Comparison of ENCODE assay signal across 8 cellular contexts in the genomic region with DNA sequence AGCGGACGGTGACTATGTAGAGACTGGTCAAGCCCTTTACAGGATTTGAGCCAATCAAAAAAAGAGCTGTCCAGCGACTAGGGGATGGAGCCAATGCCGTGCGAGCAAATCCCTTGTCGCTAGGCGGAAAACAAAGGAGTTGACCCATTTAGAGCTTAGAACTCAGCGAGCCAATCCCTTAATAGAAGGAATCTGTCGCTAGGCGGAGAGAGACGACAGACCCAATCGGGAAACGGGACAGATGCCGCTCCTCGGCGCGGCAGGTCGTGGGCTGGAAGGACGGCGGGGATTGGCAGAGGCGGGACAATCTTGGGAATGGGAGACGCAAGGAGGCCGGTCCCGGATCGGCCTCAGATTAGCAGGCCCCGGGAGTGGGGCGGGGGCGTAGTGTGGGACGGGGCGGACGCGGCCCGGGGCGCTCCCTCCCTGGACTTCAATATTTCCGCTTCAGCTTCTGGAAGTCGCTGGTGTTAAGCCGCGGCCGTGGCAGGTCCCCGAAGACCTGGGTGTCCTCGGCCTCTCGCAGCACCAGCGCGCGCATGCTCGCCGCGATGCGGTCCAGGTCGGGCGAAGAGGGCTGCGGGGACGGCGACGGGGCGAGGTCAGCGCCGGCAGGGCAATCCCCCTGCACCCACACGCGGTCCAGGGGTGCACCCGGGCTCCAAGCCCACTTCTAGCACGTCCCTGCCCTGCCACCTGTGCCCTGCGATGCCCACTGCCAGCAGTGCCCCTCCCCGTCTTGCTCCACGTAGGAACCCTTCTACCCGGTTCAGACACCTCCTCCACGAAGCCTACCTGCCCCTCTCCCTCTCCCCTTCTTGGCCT. TPM values are rescaled to one million over a fixed set of nuclear protein-coding genes. Genes with fewer than 3 reads are reported as not detected.
DNase-seq lines count a peak whose midpoint lies in the region; ATAC-seq and TF ChIP-seq lines count a peak whose summit lies in the region.

No MANE protein-coding gene starts in this region.

- peak overlapping the region; percentile 86 for H3K27ac Mint-ChIP-seq in activated T-helper 2 cell treated with anti-CD3 and anti-CD28 coated beads, Interferon-gamma antibody, Interleukin-2, Interleukin-4, amounts not matched to agents 10 μg/mL and 5 μg/mL and 100 μg/mL, durations not matched to agents 14 hours and 24 hours and 36 hours
- H3K27ac Mint-ChIP-seq in naive thymus-derived CD4-positive, alpha-beta T cell = peak overlapping the region in 6 of 9 donors; percentile 59 to 87 (median 79)
- H3K27ac Mint-ChIP-seq in stimulated activated memory B cell treated with anti-CD40 and anti-IgM and Interleukin-4, amounts not matched to agents 10 μg/mL and 1 μg/mL and 100 μg/mL, for 72 hours = no peak overlapping the region

- peaks cover 27% of the 10 kb centered on the region for H3K4me1 Mint-ChIP-seq in activated T-helper 2 cell treated with anti-CD3 and anti-CD28 coated beads, Interferon-gamma antibody, Interleukin-2, Interleukin-4, amounts not matched to agents 10 μg/mL and 5 μg/mL and 100 μg/mL, durations not matched to agents 14 hours and 24 hours and 36 hours (ENCODE audit: low read depth)
- H3K4me1 Mint-ChIP-seq in naive thymus-derived CD4-positive, alpha-beta T cell = peaks cover 25 to 52% (median 44%) of the 10 kb centered on the region in 7 donors
- peaks cover 53% of the 10 kb centered on the region for H3K4me1 Mint-ChIP-seq in stimulated activated memory B cell treated with anti-CD40 and anti-IgM and Interleukin-4, amounts not matched to agents 10 μg/mL and 1 μg/mL and 100 μg/mL, for 72 hours

- H3K4me3 Mint-ChIP-seq in activated T-helper 2 cell treated with anti-CD3 and anti-CD28 coated beads, Interferon-gamma antibody, Interleukin-2, Interleukin-4, amounts not matched to agents 10 μg/mL and 5 μg/mL and 100 μg/mL, durations not matched to agents 14 hours and 24 hours and 36 hours (ENCODE audit: low read depth) = no peak overlapping the region
- peak overlapping the region in 2 of 10 donors; percentile 87 for H3K4me3 Mint-ChIP-seq in naive thymus-derived CD4-positive, alpha-beta T cell
- no peak overlapping the region for H3K4me3 Mint-ChIP-seq in stimulated activated memory B cell treated with anti-CD40 and anti-IgM and Interleukin-4, amounts not matched to agents 10 μg/mL and 1 μg/mL and 100 μg/mL, for 72 hours

- peaks cover 31 to 38% of the 10 kb centered on the region in 2 donors for H3K4me1 ChIP-seq in naive thymus-derived CD4-positive, alpha-beta T cell (ENCODE audit: control insufficient read depth in 2 of 2, insufficient read depth in 2 of 2, low read length in 2 of 2)

- H3K27me3 ChIP-seq in naive thymus-derived CD4-positive, alpha-beta T cell (ENCODE audit: control insufficient read depth in 2 of 2, insufficient read depth in 2 of 2, low read length in 2 of 2) = no peaks in the 10 kb centered on the region

- DNase-seq in EH (ENCODE audit: low read depth) (peak; percentile 100), GOT3 (lab: John Stamatoyannopoulos, UW) (peak; percentile 95), LNCaP clone FGC (ENCODE audit: low read depth) (peak; percentile 100), RPMI8226 (peak; percentile 98), fibroblast of mammary gland (ENCODE audit: low read depth) (peak; percentile 100)
- DNase-seq in activated T-helper 2 cell treated with anti-CD3 and anti-CD28 coated beads, Interferon-gamma antibody, Interleukin-2, Interleukin-4, amounts not matched to agents 10 μg/mL and 5 μg/mL and 100 μg/mL, durations not matched to agents 14 hours and 24 hours and 36 hours (ENCODE audit: low spot score) = peak; percentile 92
- DNase-seq in naive thymus-derived CD4-positive, alpha-beta T cell = peak; percentile 83 to 94 (median 87)

- H3K9me3 ChIP-seq in naive thymus-derived CD4-positive, alpha-beta T cell (ENCODE audit: control insufficient read depth in 2 of 3, low read length in 3 of 3) = no peaks in the 10 kb centered on the region

- no peak for TF ChIP-seq CTCF in LNCaP clone FGC (IDR thresholded peaks at IDR 0.05; ENCODE audit: control insufficient read depth, extremely low read depth, insufficient read depth)
- TF ChIP-seq CTCF in fibroblast of mammary gland (conservative IDR thresholded peaks at IDR 0.05; ENCODE audit: control insufficient read depth, insufficient read depth, low read depth, low read length) = no peak

- H3K27ac ChIP-seq in naive thymus-derived CD4-positive, alpha-beta T cell (ENCODE audit: low read depth, low read length) = peak overlapping the region; percentile 72

- peak; percentile 87 for ATAC-seq in naive thymus-derived CD4-positive, alpha-beta T cell
- peak; percentile 87 for ATAC-seq in stimulated activated memory B cell treated with anti-CD40 and anti-IgM and Interleukin-4, amounts not matched to agents 10 μg/mL and 1 μg/mL and 100 μg/mL, for 72 hours

- POLR2A ChIA-PET in naive thymus-derived CD4-positive, alpha-beta T cell (lab: Charles Lee) = interaction anchor here (0.6 to 3.7 kb wide), 18 partner anchors 7 to 536 kb away, joined by 3 to 47 read pairs (median 4); a partner anchor contains a TSS

- peak overlapping the region; percentile 57 for H3K4me3 ChIP-seq in LNCaP clone FGC (ENCODE audit: low read depth, low read length)
- peak overlapping the region; percentile 49 for H3K4me3 ChIP-seq in fibroblast of mammary gland (ENCODE audit: control insufficient read depth, low read depth, low read length)
- peak overlapping the region; percentile 58 for H3K4me3 ChIP-seq in naive thymus-derived CD4-positive, alpha-beta T cell (ENCODE audit: low read length)

- H3K27me3 Mint-ChIP-seq in activated T-helper 2 cell treated with anti-CD3 and anti-CD28 coated beads, Interferon-gamma antibody, Interleukin-2, Interleukin-4, amounts not matched to agents 10 μg/mL and 5 μg/mL and 100 μg/mL, durations not matched to agents 14 hours and 24 hours and 36 hours (ENCODE audit: low read depth) = no peaks in the 10 kb centered on the region
- H3K27me3 Mint-ChIP-seq in naive thymus-derived CD4-positive, alpha-beta T cell = no peaks in the 10 kb centered on the region
- no peaks in the 10 kb centered on the region for H3K27me3 Mint-ChIP-seq in stimulated activated memory B cell treated with anti-CD40 and anti-IgM and Interleukin-4, amounts not matched to agents 10 μg/mL and 1 μg/mL and 100 μg/mL, for 72 hours

- CTCF ChIA-PET in naive thymus-derived CD4-positive, alpha-beta T cell (lab: Charles Lee) = interaction anchor here (0.6 to 1.0 kb wide), 5 partner anchors 55 to 758 kb away, joined by 3 to 4 read pairs (median 3); a partner anchor contains a TSS

- no peaks in the 10 kb centered on the region for H3K9me3 Mint-ChIP-seq in activated T-helper 2 cell treated with anti-CD3 and anti-CD28 coated beads, Interferon-gamma antibody, Interleukin-2, Interleukin-4, amounts not matched to agents 10 μg/mL and 5 μg/mL and 100 μg/mL, durations not matched to agents 14 hours and 24 hours and 36 hours
- peaks cover 0 to 1% (median 0%) of the 10 kb centered on the region in 11 donors for H3K9me3 Mint-ChIP-seq in naive thymus-derived CD4-positive, alpha-beta T cell
- H3K9me3 Mint-ChIP-seq in stimulated activated memory B cell treated with anti-CD40 and anti-IgM and Interleukin-4, amounts not matched to agents 10 μg/mL and 1 μg/mL and 100 μg/mL, for 72 hours = no peaks in the 10 kb centered on the region

- peaks cover 0 to 4% (median 0%) of the 10 kb centered on the region in 3 experiments for H3K36me3 ChIP-seq in naive thymus-derived CD4-positive, alpha-beta T cell (ENCODE audit: control insufficient read depth in 2 of 3, insufficient read depth in 3 of 3, low read length in 3 of 3)

- H3K36me3 Mint-ChIP-seq in activated T-helper 2 cell treated with anti-CD3 and anti-CD28 coated beads, Interferon-gamma antibody, Interleukin-2, Interleukin-4, amounts not matched to agents 10 μg/mL and 5 μg/mL and 100 μg/mL, durations not matched to agents 14 hours and 24 hours and 36 hours (ENCODE audit: low read depth) = peaks cover 25% of the 10 kb centered on the region
- peaks cover 0 to 14% (median 0%) of the 10 kb centered on the region in 5 donors for H3K36me3 Mint-ChIP-seq in naive thymus-derived CD4-positive, alpha-beta T cell
- H3K36me3 Mint-ChIP-seq in stimulated activated memory B cell treated with anti-CD40 and anti-IgM and Interleukin-4, amounts not matched to agents 10 μg/mL and 1 μg/mL and 100 μg/mL, for 72 hours = peaks cover 18% of the 10 kb centered on the region

- intact Hi-C loops in activated T-helper 2 cell treated with anti-CD3 and anti-CD28 coated beads, Interferon-gamma antibody, Interleukin-2, Interleukin-4, amounts not matched to agents 10 μg/mL and 5 μg/mL and 100 μg/mL, durations not matched to agents 14 hours and 24 hours and 36 hours (cut with micrococcal nuclease) = loop anchor here (1.0 to 5.0 kb wide), 3 partner anchors 8 to 192 kb away; a partner anchor contains a TSS
- intact Hi-C loops in naive thymus-derived CD4-positive, alpha-beta T cell (cut with micrococcal nuclease) = loop anchor here (1.0 to 10.0 kb wide), 10 partner anchors 8 to 1547 kb away; a partner anchor contains a TSS

RNA-seq across cellular contexts. Expression of a gene that starts 2.3 kb away (rescaled TPM):
- total RNA-seq in activated T-helper 2 cell treated with anti-CD3 and anti-CD28 coated beads, Interferon-gamma antibody, Interleukin-2, Interleukin-4, amounts not matched to agents 10 μg/mL and 5 μg/mL and 100 μg/mL, durations not matched to agents 14 hours and 24 hours and 36 hours = 111 and 117 TPM in 2 replicates
- total RNA-seq in naive thymus-derived CD4-positive, alpha-beta T cell = 100 to 1,000 TPM; 141 to 174 (median 154) TPM
- 10 to 100 TPM; 19.4 to 24.8 TPM for polyA plus RNA-seq in naive thymus-derived CD4-positive, alpha-beta T cell

RNA-seq across cellular contexts. Expression of a gene that starts 7.5 kb away (rescaled TPM):
- 26.6 and 29.7 TPM in 2 replicates for total RNA-seq in activated T-helper 2 cell treated with anti-CD3 and anti-CD28 coated beads, Interferon-gamma antibody, Interleukin-2, Interleukin-4, amounts not matched to agents 10 μg/mL and 5 μg/mL and 100 μg/mL, durations not matched to agents 14 hours and 24 hours and 36 hours
- 10 to 100 TPM; 15.9 to 25.7 (median 21.2) TPM for total RNA-seq in naive thymus-derived CD4-positive, alpha-beta T cell
- 1 to 10 TPM; 4.7 to 5.8 TPM for polyA plus RNA-seq in naive thymus-derived CD4-positive, alpha-beta T cell

RNA-seq across cellular contexts. Expression of a gene that starts 7.8 kb away (rescaled TPM):
- 40.0 and 42.3 TPM in 2 replicates for total RNA-seq in activated T-helper 2 cell treated with anti-CD3 and anti-CD28 coated beads, Interferon-gamma antibody, Interleukin-2, Interleukin-4, amounts not matched to agents 10 μg/mL and 5 μg/mL and 100 μg/mL, durations not matched to agents 14 hours and 24 hours and 36 hours
- total RNA-seq in naive thymus-derived CD4-positive, alpha-beta T cell = 100 to 1,000 TPM in 1 of 5 experiments, 10 to 100 TPM in 4; 42.9 to 106 (median 53.0) TPM
- polyA plus RNA-seq in naive thymus-derived CD4-positive, alpha-beta T cell = 10 to 100 TPM; 11.6 to 22.2 TPM

RNA-seq across cellular contexts. Expression of a gene that starts 18.7 kb away (rescaled TPM):
- total RNA-seq in activated T-helper 2 cell treated with anti-CD3 and anti-CD28 coated beads, Interferon-gamma antibody, Interleukin-2, Interleukin-4, amounts not matched to agents 10 μg/mL and 5 μg/mL and 100 μg/mL, durations not matched to agents 14 hours and 24 hours and 36 hours = 127 and 134 TPM in 2 replicates
- 100 to 1,000 TPM in 4 of 5 experiments, 10 to 100 TPM in 1; 92.8 to 170 (median 160) TPM for total RNA-seq in naive thymus-derived CD4-positive, alpha-beta T cell
- 10 to 100 TPM; 49.0 to 68.6 TPM for polyA plus RNA-seq in naive thymus-derived CD4-positive, alpha-beta T cell

RNA-seq across cellular contexts. Expression of a gene that starts 27.0 kb away (rescaled TPM):
- 42.3 and 42.4 TPM in 2 replicates for total RNA-seq in activated T-helper 2 cell treated with anti-CD3 and anti-CD28 coated beads, Interferon-gamma antibody, Interleukin-2, Interleukin-4, amounts not matched to agents 10 μg/mL and 5 μg/mL and 100 μg/mL, durations not matched to agents 14 hours and 24 hours and 36 hours
- total RNA-seq in naive thymus-derived CD4-positive, alpha-beta T cell = 1 to 10 TPM; 1.2 to 6.8 (median 1.9) TPM
- not detected for polyA plus RNA-seq in naive thymus-derived CD4-positive, alpha-beta T cell

Comparison
In these comparisons a context has a peak if more than half of its experiments do, and no peak if none do; other contexts are left out.
1. Peak in every context shown above with its lines: DNase-seq, ATAC-seq, H3K4me3 ChIP-seq and H3K27ac ChIP-seq.